11 cellular contexts compared by ENCODE assay signal in the genomic region with DNA sequence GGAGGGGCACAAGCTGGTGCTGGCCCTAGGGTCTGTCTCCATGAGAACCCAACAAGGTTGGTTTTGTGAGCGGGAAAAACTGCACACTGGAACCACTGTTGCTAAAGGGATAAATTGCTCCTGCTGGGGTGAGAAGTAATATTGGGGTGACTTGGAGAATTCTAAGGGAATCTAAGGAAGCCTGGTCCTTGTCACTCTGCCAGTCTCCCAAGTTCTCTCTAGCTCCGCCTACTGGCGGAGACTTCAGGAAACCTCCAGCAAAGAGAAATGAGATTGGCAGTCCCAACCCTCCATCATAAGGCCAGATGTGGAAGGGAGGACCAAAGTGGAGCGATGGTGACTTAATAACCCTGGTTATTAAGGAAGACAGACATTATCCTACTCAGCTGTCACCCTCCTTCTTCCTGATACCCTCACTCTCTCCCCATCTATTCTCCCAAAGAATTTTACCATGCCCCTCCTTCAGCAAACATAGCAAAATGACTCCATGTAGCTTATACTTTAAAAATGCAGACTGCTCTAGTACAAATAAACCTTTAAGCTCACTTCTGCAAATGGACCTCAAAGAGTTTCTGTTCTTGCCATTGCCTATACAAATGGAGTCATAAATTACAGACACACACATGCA. TPM values are rescaled to one million over a fixed set of nuclear protein-coding genes. Genes with fewer than 3 reads are reported as not detected.
DNase-seq lines count a peak whose midpoint lies in the region; ATAC-seq and TF ChIP-seq lines count a peak whose summit lies in the region.
"Had no signal": no experiment of that assay in that cellular context is flagged by ENCODE, and none has a peak within 500 bp of the region (broad histone marks: within the 10 kb centered on the region; RNA-seq: fewer than 3 reads in every experiment).

No MANE protein-coding gene starts in this region.

- DNase-seq in AG08396 (ENCODE audit: low spot score) (peak; percentile 51), Daoy (ENCODE audit: low read depth) (peak; percentile 38), brain microvascular endothelial cell (no peak), cardiac septum (ENCODE audit: low spot score) (no peak), NOMO-1 treated with DMSO at 0.1 percent for 48 hours (lab: John Stamatoyannopoulos, UW; ENCODE audit: unreplicated experiment) (no peak), C1 segment of cervical spinal cord (lab: John Stamatoyannopoulos, UW) (no peak)
- DNase-seq: activated CD8-positive, alpha-beta memory T cell treated with anti-CD3 and anti-CD28 coated beads for 24 hours had no signal

- no peak overlapping the region for H3K9ac ChIP-seq in Loucy (ENCODE audit: low read depth, low read length, poor library complexity, severe bottlenecking)

- H3K9me3 ChIP-seq in Loucy (ENCODE audit: insufficient read depth, low read depth, low read length): no peaks in the 10 kb centered on the region
- H3K9me3 ChIP-seq: body of pancreas had no signal

- intact Hi-C loops in cardiac septum (cut with DNase I): no loop called here

- H3K36me3 ChIP-seq in Loucy (ENCODE audit: insufficient read depth, low read length) (no peaks in the 10 kb centered on the region), brain microvascular endothelial cell (replicated peaks) (no peaks in the 10 kb centered on the region)

- no peak for ATAC-seq in HG03457 (IDR thresholded peaks at IDR 0.05; ENCODE audit: unreplicated experiment)
- ATAC-seq: body of pancreas had no signal

- H3K27ac ChIP-seq in brain microvascular endothelial cell: no peak overlapping the region
- H3K27ac ChIP-seq: body of pancreas had no signal

- H3K4me3 ChIP-seq in Loucy (ENCODE audit: low read length, poor library complexity, severe bottlenecking): no peak overlapping the region
- H3K4me3 ChIP-seq in brain microvascular endothelial cell (ENCODE audit: low read depth, low read length): no peak overlapping the region
- H3K4me3 ChIP-seq: body of pancreas had no signal

- in situ Hi-C loops in brain microvascular endothelial cell (cut with HindIII; ENCODE audit: low pct_ligation_motif_present, low sequenced_read_pairs): no loop called here

- H2AFZ ChIP-seq in Loucy (ENCODE audit: low read length): no peak overlapping the region

- no peak overlapping the region for H3K4me2 ChIP-seq in Loucy (ENCODE audit: low read depth, low read length, poor library complexity, severe bottlenecking)

- H3K9me2 ChIP-seq in Loucy (replicated peaks; ENCODE audit: low read depth, low read length): no peaks in the 10 kb centered on the region

- no peaks in the 10 kb centered on the region for H3F3A ChIP-seq in Loucy (ENCODE audit: low read depth)

- H4K20me1 ChIP-seq in Loucy (ENCODE audit: insufficient read depth, low read length, poor library complexity, severe bottlenecking): no peaks in the 10 kb centered on the region

- TF ChIP-seq CTCF in Loucy (conservative IDR thresholded peaks at IDR 0.05; ENCODE audit: low read length) (peak; percentile 69), brain microvascular endothelial cell (IDR thresholded peaks at IDR 0.05; ENCODE audit: low read depth, low read length, missing control alignments) (peak; percentile 33)

- H3K4me1 ChIP-seq in Loucy (ENCODE audit: insufficient read depth, low read length, poor library complexity, severe bottlenecking): no peaks in the 10 kb centered on the region
- H3K4me1 ChIP-seq: body of pancreas had no signal

- H3K27me3 ChIP-seq in Loucy (ENCODE audit: insufficient read depth, low read length, poor library complexity, severe bottlenecking) (no peaks in the 10 kb centered on the region), brain microvascular endothelial cell (replicated peaks) (no peaks in the 10 kb centered on the region)
- H3K27me3 ChIP-seq: body of pancreas had no signal

- no peaks in the 10 kb centered on the region for H3K79me2 ChIP-seq in Loucy (ENCODE audit: insufficient read depth, low read length)

RNA-seq across cellular contexts. Expression of a gene that starts 2.7 kb away (rescaled TPM):
- not detected in 2 replicates for total RNA-seq in Daoy (2014; rRNA removed; shearing (Covaris generic))
- not detected for total RNA-seq in cardiac septum
- total RNA-seq: body of pancreas, mucosa of gallbladder had no signal

RNA-seq across cellular contexts. Expression of a gene that starts 8.4 kb away (rescaled TPM):
- not detected in 2 replicates for total RNA-seq in Daoy (2014; rRNA removed; shearing (Covaris generic))
- not detected for total RNA-seq in cardiac septum
- total RNA-seq: body of pancreas, mucosa of gallbladder had no signal

RNA-seq across cellular contexts. Expression of a gene that starts 18.9 kb away (rescaled TPM):
- total RNA-seq in Daoy (2014; rRNA removed; shearing (Covaris generic)): not detected in 2 replicates
- total RNA-seq in cardiac septum: not detected
- total RNA-seq: body of pancreas, mucosa of gallbladder had no signal

RNA-seq across cellular contexts. Expression of a gene that starts 19.8 kb away (rescaled TPM):
- not detected in 2 replicates for total RNA-seq in Daoy (2014; rRNA removed; shearing (Covaris generic))
- total RNA-seq in cardiac septum: not detected
- total RNA-seq: body of pancreas, mucosa of gallbladder had no signal

RNA-seq across cellular contexts. Expression of a gene that starts 28.8 kb away (rescaled TPM):
- total RNA-seq in Daoy (2014; rRNA removed; shearing (Covaris generic)): not detected in 2 replicates
- not detected for total RNA-seq in cardiac septum
- total RNA-seq: body of pancreas, mucosa of gallbladder had no signal

Comparison
In these comparisons a context has a peak if more than half of its experiments do, and no peak if none do; other contexts are left out.
1. DNase-seq: peak in AG08396 (single experiment) and Daoy (single experiment); none in brain microvascular endothelial cell (single experiment), cardiac septum (single experiment), NOMO-1 treated with DMSO at 0.1 percent for 48 hours (single experiment) and C1 segment of cervical spinal cord (0 of 14).